Comparison of ENCODE assay signal across 27 cellular contexts in the genomic region with DNA sequence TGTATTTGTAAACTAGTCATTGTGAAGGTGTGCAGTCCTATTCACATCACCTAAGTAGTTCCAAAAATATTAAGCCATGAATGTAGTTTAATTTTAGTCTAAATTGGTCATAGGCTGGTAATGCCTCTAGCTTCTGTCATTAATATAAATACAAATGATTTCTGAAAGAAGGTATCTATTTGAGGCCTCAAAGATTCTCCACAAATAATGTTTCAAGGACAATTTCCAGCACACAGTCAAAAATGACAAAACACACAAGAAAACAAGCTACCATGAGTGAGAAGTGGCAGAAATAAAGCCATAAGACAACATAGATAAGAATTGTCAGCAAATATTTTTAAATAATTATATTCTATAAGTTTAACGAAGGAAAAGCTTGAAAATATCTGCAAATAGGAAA.
"Had no signal": no experiment of that assay in that cellular context is flagged by ENCODE, and none has a peak within 500 bp of the region (broad histone marks: within the 10 kb centered on the region; RNA-seq: fewer than 3 reads in every experiment).

No MANE protein-coding gene starts in this region.

- H3K4me1 Mint-ChIP-seq: stimulated activated effector memory CD8-positive, alpha-beta T cell treated with anti-CD3 and anti-CD28 coated beads, Interleukin-12 subunit alpha, Interleukin-12 subunit beta, amount 100 ng/mL, for 72 hours; stimulated activated memory B cell treated with anti-CD40 and anti-IgM and Interleukin-4, amounts not matched to agents 10 μg/mL and 1 μg/mL and 100 μg/mL, for 72 hours; stimulated activated naive B cell treated with anti-CD40 and anti-IgM and Interleukin-4, amounts not matched to agents 10 μg/mL and 1 μg/mL and 100 μg/mL, for 72 hours; stimulated activated naive CD8-positive, alpha-beta T cell treated with anti-CD3 and anti-CD28 coated beads, Interleukin-15, amount 100 ng/mL, for 72 hours had no signal

- H3K27ac Mint-ChIP-seq: stimulated activated effector memory CD8-positive, alpha-beta T cell treated with anti-CD3 and anti-CD28 coated beads, Interleukin-12 subunit alpha, Interleukin-12 subunit beta, amount 100 ng/mL, for 72 hours; stimulated activated memory B cell treated with anti-CD40 and anti-IgM and Interleukin-4, amounts not matched to agents 10 μg/mL and 1 μg/mL and 100 μg/mL, for 72 hours; stimulated activated naive B cell treated with anti-CD40 and anti-IgM and Interleukin-4, amounts not matched to agents 10 μg/mL and 1 μg/mL and 100 μg/mL, for 72 hours; stimulated activated naive CD8-positive, alpha-beta T cell treated with anti-CD3 and anti-CD28 coated beads, Interleukin-15, amount 100 ng/mL, for 72 hours; stimulated activated naive CD8-positive, alpha-beta T cell treated with anti-CD3 and anti-CD28 coated beads, Interleukin-15, Interleukin-2, amounts not matched to agents 100 ng/mL and 50 ng/mL, for 24 hours; type B pancreatic cell had no signal

- H3K27ac ChIP-seq: stomach, suprapubic skin, testis, thoracic aorta, thyroid gland, tibial artery, tibial nerve, transverse colon, upper lobe of left lung, upper lobe of right lung, uterus, vagina had no signal

- H3K4me3 ChIP-seq: stomach, suprapubic skin, testis, thoracic aorta, thyroid gland, tibial artery, tibial nerve, transverse colon, upper lobe of left lung, upper lobe of right lung, uterus, vagina had no signal

- H3K9me3 ChIP-seq: suprapubic skin, testis, thyroid gland, upper lobe of left lung, upper lobe of right lung, uterus, vagina had no signal

- DNase-seq: stimulated activated CD4-positive, alpha-beta T cell treated with anti-CD3 and anti-CD28 coated beads, Interleukin-2, amount 100 ng/mL, for 48 hours; stimulated activated CD4-positive, alpha-beta T cell treated with anti-CD3 and anti-CD28 coated beads, Interleukin-4, amount 100 ng/mL, for 1 hour; stimulated activated CD4-positive, alpha-beta T cell treated with anti-CD3 and anti-CD28 coated beads, Interleukin-4, amount 100 ng/mL, for 24 hours; stimulated activated CD4-positive, alpha-beta T cell treated with anti-CD3 and anti-CD28 coated beads, Interleukin-4, amount 100 ng/mL, for 4 hours; stimulated activated CD8-positive, alpha-beta memory T cell treated with anti-CD3 and anti-CD28 coated beads, Interleukin-4, amount 100 ng/mL, for 48 hours; stimulated activated naive B cell treated with anti-CD40 and anti-IgM and Interleukin-4, amounts not matched to agents 10 μg/mL and 1 μg/mL and 100 μg/mL, for 72 hours; stimulated activated naive CD4-positive, alpha-beta T cell; stimulated activated naive CD4-positive, alpha-beta T cell treated with Interleukin-2 at 50 U/mL for 16 hours; stimulated activated naive CD8-positive, alpha-beta T cell treated with anti-CD3 and anti-CD28 coated beads, Interleukin-15, amount 100 ng/mL, for 72 hours; stimulated activated naive CD8-positive, alpha-beta T cell treated with anti-CD3 and anti-CD28 coated beads, Interleukin-15, Interleukin-2, amounts not matched to agents 100 U/mL and 50 U/mL, for 24 hours; stomach; substantia nigra; testis; thyroid gland; tibial artery; transverse colon; upper lobe of left lung; upper lobe of right lung; uterus had no signal

- H3K36me3 Mint-ChIP-seq: stimulated activated effector memory CD8-positive, alpha-beta T cell treated with anti-CD3 and anti-CD28 coated beads, Interleukin-12 subunit alpha, Interleukin-12 subunit beta, amount 100 ng/mL, for 72 hours; type B pancreatic cell had no signal

- H3K4me3 Mint-ChIP-seq: stimulated activated effector memory CD8-positive, alpha-beta T cell treated with anti-CD3 and anti-CD28 coated beads, Interleukin-12 subunit alpha, Interleukin-12 subunit beta, amount 100 ng/mL, for 72 hours; stimulated activated memory B cell treated with anti-CD40 and anti-IgM and Interleukin-4, amounts not matched to agents 10 μg/mL and 1 μg/mL and 100 μg/mL, for 72 hours; stimulated activated naive B cell treated with anti-CD40 and anti-IgM and Interleukin-4, amounts not matched to agents 10 μg/mL and 1 μg/mL and 100 μg/mL, for 72 hours; stimulated activated naive CD8-positive, alpha-beta T cell treated with anti-CD3 and anti-CD28 coated beads, Interleukin-15, amount 100 ng/mL, for 72 hours; stimulated activated naive CD8-positive, alpha-beta T cell treated with anti-CD3 and anti-CD28 coated beads, Interleukin-15, Interleukin-2, amounts not matched to agents 100 ng/mL and 50 ng/mL, for 24 hours; type B pancreatic cell had no signal

- H3K27me3 Mint-ChIP-seq: stimulated activated naive CD8-positive, alpha-beta T cell treated with anti-CD3 and anti-CD28 coated beads, Interleukin-15, Interleukin-2, amounts not matched to agents 100 ng/mL and 50 ng/mL, for 24 hours; type B pancreatic cell had no signal

- H3K4me1 ChIP-seq: suprapubic skin, testis, upper lobe of right lung, uterus, vagina had no signal

- H3K36me3 ChIP-seq: stomach, suprapubic skin, thoracic aorta, thyroid gland, tibial artery, tibial nerve, transverse colon, upper lobe of left lung, upper lobe of right lung, uterus, vagina had no signal
